ENCODE assay signal across 10 cellular contexts in genomic region chr6:27694547-27694874, GRCh38.
DNase-seq lines count a peak whose midpoint lies in the region; ATAC-seq and TF ChIP-seq lines count a peak whose summit lies in the region.
"Had no signal": no experiment of that assay in that cellular context is flagged by ENCODE, and none has a peak within 500 bp of the region (broad histone marks: within the 10 kb centered on the region; RNA-seq: fewer than 3 reads in every experiment).

No MANE protein-coding gene starts in this region.

- ATAC-seq in naive thymus-derived CD4-positive, alpha-beta T cell: no peak
- no peak for ATAC-seq in GM21825 (IDR thresholded peaks at IDR 0.05; ENCODE audit: unreplicated experiment)
- ATAC-seq: sciatic nerve had no signal

- BruUV-seq in mammary epithelial cell (replicated peaks; lab: Mats Ljungman, UMichigan): no TSS peak

- POLR2A ChIA-PET in CD8-positive, alpha-beta memory T cell (lab: Charles Lee): interaction anchor here (1.0 kb wide), 1 partner anchor 44 kb away, joined by 5 read pairs; no protein-coding TSS in a partner anchor
- POLR2A ChIA-PET in naive thymus-derived CD4-positive, alpha-beta T cell (lab: Charles Lee): interaction anchor here (1.0 kb wide), 1 partner anchor 517 kb away, joined by 4 read pairs; no protein-coding TSS in a partner anchor

- H3K4me3 Mint-ChIP-seq in CD8-positive, alpha-beta memory T cell: peak overlapping the region; percentile 93 to 98 (median 97)
- peak overlapping the region; percentile 89 to 99 (median 97) for H3K4me3 Mint-ChIP-seq in naive thymus-derived CD4-positive, alpha-beta T cell

- H3K4me2 ChIP-seq in mammary epithelial cell (ENCODE audit: insufficient read depth, low read depth, low read length): peak overlapping the region; percentile 78

- H3K36me3 ChIP-seq in CD8-positive, alpha-beta memory T cell (ENCODE audit: insufficient read depth, low read length): no peaks in the 10 kb centered on the region
- H3K36me3 ChIP-seq in HUES64 (ENCODE audit: insufficient read depth, low read length) (no peaks in the 10 kb centered on the region), mammary epithelial cell (ENCODE audit: insufficient read depth, low read length) (no peaks in the 10 kb centered on the region)
- no peaks in the 10 kb centered on the region for H3K36me3 ChIP-seq in naive thymus-derived CD4-positive, alpha-beta T cell (ENCODE audit: control insufficient read depth in 2 of 3, insufficient read depth in 3 of 3, low read length in 3 of 3)

- no peak for DNase-seq in CD8-positive, alpha-beta memory T cell
- DNase-seq in mammary epithelial cell (no peak), OCI-M1 (lab: John Stamatoyannopoulos, UW) (no peak), substantia nigra (lab: John Stamatoyannopoulos, UW) (no peak), cardiac septum (ENCODE audit: low spot score) (no peak)
- no peak for DNase-seq in naive thymus-derived CD4-positive, alpha-beta T cell
- DNase-seq: central memory CD4-positive, alpha-beta T cell had no signal

- peaks cover 0 to 10% (median 4%) of the 10 kb centered on the region in 3 donors for H3K36me3 Mint-ChIP-seq in CD8-positive, alpha-beta memory T cell
- H3K36me3 Mint-ChIP-seq in naive thymus-derived CD4-positive, alpha-beta T cell: peaks cover 3 to 8% (median 5%) of the 10 kb centered on the region in 5 donors

- H3K27ac ChIP-seq in CD8-positive, alpha-beta memory T cell (ENCODE audit: low read depth, low read length): peak overlapping the region; percentile 76
- no peak overlapping the region for H3K27ac ChIP-seq in HUES64 (ENCODE audit: low read depth, low read length)
- H3K27ac ChIP-seq in mammary epithelial cell (ENCODE audit: insufficient read depth, low read depth, low read length): peak overlapping the region; percentile 62
- peak overlapping the region; percentile 49 for H3K27ac ChIP-seq in naive thymus-derived CD4-positive, alpha-beta T cell (ENCODE audit: low read depth, low read length)
- H3K27ac ChIP-seq in substantia nigra (ENCODE audit: low read depth, low read length, poor library complexity, severe bottlenecking): no peak overlapping the region

- intact Hi-C loops in mammary epithelial cell (cut with micrococcal nuclease) (no loop called here), cardiac septum (cut with DNase I) (no loop called here)
- intact Hi-C loops in naive thymus-derived CD4-positive, alpha-beta T cell (cut with micrococcal nuclease): no loop called here

- CTCF ChIA-PET in CD8-positive, alpha-beta memory T cell (lab: Charles Lee): no interaction called here
- CTCF ChIA-PET in mammary epithelial cell (lab: Charles Lee; ENCODE audit: low non-redundant PET): no interaction called here
- CTCF ChIA-PET in naive thymus-derived CD4-positive, alpha-beta T cell (lab: Charles Lee): no interaction called here

- H2AFZ ChIP-seq in mammary epithelial cell (ENCODE audit: low read depth, low read length): peak overlapping the region; percentile 99

- peaks cover 28 to 44% (median 36%) of the 10 kb centered on the region in 3 donors for H3K4me1 Mint-ChIP-seq in CD8-positive, alpha-beta memory T cell
- peaks cover 15 to 35% (median 26%) of the 10 kb centered on the region in 7 donors for H3K4me1 Mint-ChIP-seq in naive thymus-derived CD4-positive, alpha-beta T cell

- TF ChIP-seq CTCF in mammary epithelial cell (conservative IDR thresholded peaks at IDR 0.05 in 1 of 2, IDR thresholded peaks at IDR 0.05 in 1 of 2; ENCODE audit: extremely low read depth in 1 of 2, insufficient read depth in 1 of 2, low read depth in 1 of 2, low read length in 2 of 2): no peak

- H3K9me3 Mint-ChIP-seq in CD8-positive, alpha-beta memory T cell: no peaks in the 10 kb centered on the region
- peaks cover 0 to 4% (median 0%) of the 10 kb centered on the region in 11 donors for H3K9me3 Mint-ChIP-seq in naive thymus-derived CD4-positive, alpha-beta T cell

- H3K9me3 ChIP-seq in CD8-positive, alpha-beta memory T cell (ENCODE audit: low read length): no peaks in the 10 kb centered on the region
- H3K9me3 ChIP-seq in HUES64 (ENCODE audit: insufficient read depth, low read depth, low read length): no peaks in the 10 kb centered on the region
- H3K9me3 ChIP-seq in mammary epithelial cell (replicated peaks; ENCODE audit: insufficient read depth, low read length): no peaks in the 10 kb centered on the region
- no peaks in the 10 kb centered on the region for H3K9me3 ChIP-seq in naive thymus-derived CD4-positive, alpha-beta T cell (ENCODE audit: control insufficient read depth in 2 of 3, low read length in 3 of 3)

- peaks cover 10% of the 10 kb centered on the region for H3K79me2 ChIP-seq in mammary epithelial cell (ENCODE audit: insufficient read depth, low read length)

- dilution Hi-C loops in mammary epithelial cell (cut with HindIII; ENCODE audit: low sequenced_read_pairs): no loop called here

- 49% methylated on average over 7 of the region's 7 CpGs for WGBS in HUES64
- 59% methylated on average over 7 of the region's 7 CpGs for WGBS in mammary epithelial cell (ENCODE audit: low coverage, missing lambda C conversion rate)

- peaks cover 0 to 5% of the 10 kb centered on the region in 2 donors for H3K27me3 Mint-ChIP-seq in CD8-positive, alpha-beta memory T cell
- peaks cover 0 to 6% (median 0%) of the 10 kb centered on the region in 5 donors for H3K27me3 Mint-ChIP-seq in naive thymus-derived CD4-positive, alpha-beta T cell

- peak overlapping the region; percentile 90 for H3K4me3 ChIP-seq in CD8-positive, alpha-beta memory T cell (ENCODE audit: low read length)
- H3K4me3 ChIP-seq in HUES64 (ENCODE audit: low read length) (peak overlapping the region; percentile 84), mammary epithelial cell (replicated peaks in 1 of 3; ENCODE audit: insufficient read depth in 1 of 3, low read depth in 2 of 3, low read length in 3 of 3) (peak overlapping the region; percentile 67 to 78 (median 77))
- H3K4me3 ChIP-seq in naive thymus-derived CD4-positive, alpha-beta T cell (ENCODE audit: low read length): peak overlapping the region; percentile 90

- H4K20me1 ChIP-seq in mammary epithelial cell (ENCODE audit: insufficient read depth, low read length): no peaks in the 10 kb centered on the region

- in situ Hi-C loops in mammary epithelial cell (cut with MboI; ENCODE audit: low sequenced_read_pairs in 2 of 2): no loop called here

- H3K4me1 ChIP-seq in CD8-positive, alpha-beta memory T cell (ENCODE audit: insufficient read depth, low read length): peaks cover 13% of the 10 kb centered on the region
- H3K4me1 ChIP-seq in HUES64 (ENCODE audit: insufficient read depth, low read length) (0 out of 2 replicates have a peak, but pooled peaks cover 3% of the 10 kb centered on the region), mammary epithelial cell (ENCODE audit: insufficient read depth, low read length) (peaks cover 4% of the 10 kb centered on the region)
- H3K4me1 ChIP-seq in naive thymus-derived CD4-positive, alpha-beta T cell (ENCODE audit: control insufficient read depth in 2 of 2, insufficient read depth in 2 of 2, low read length in 2 of 2): peaks cover 0 to 4% of the 10 kb centered on the region in 2 donors

- peak overlapping the region; percentile 71 for H3K9ac ChIP-seq in HUES64 (ENCODE audit: low read depth, low read length)
- peak overlapping the region; percentile 72 for H3K9ac ChIP-seq in mammary epithelial cell (ENCODE audit: insufficient read depth, low read length)

- H3K27me3 ChIP-seq in CD8-positive, alpha-beta memory T cell (ENCODE audit: insufficient read depth, low read length, poor library complexity, severe bottlenecking): no peaks in the 10 kb centered on the region
- no peaks in the 10 kb centered on the region for H3K27me3 ChIP-seq in HUES64 (ENCODE audit: insufficient read depth, low read length)
- H3K27me3 ChIP-seq in mammary epithelial cell (ENCODE audit: insufficient read depth, low read length): no peaks in the 10 kb centered on the region
- no peaks in the 10 kb centered on the region for H3K27me3 ChIP-seq in naive thymus-derived CD4-positive, alpha-beta T cell (ENCODE audit: control insufficient read depth in 2 of 2, insufficient read depth in 2 of 2, low read length in 2 of 2)

- peak overlapping the region in 7 of 8 donors; percentile 35 to 94 (median 89) for H3K27ac Mint-ChIP-seq in CD8-positive, alpha-beta memory T cell
- peak overlapping the region; percentile 58 to 91 (median 85) for H3K27ac Mint-ChIP-seq in naive thymus-derived CD4-positive, alpha-beta T cell

Comparison
In these comparisons a context has a peak if more than half of its experiments do, and no peak if none do; other contexts are left out.
1. H3K27ac ChIP-seq: peak in CD8-positive, alpha-beta memory T cell (single experiment), mammary epithelial cell (single experiment) and naive thymus-derived CD4-positive, alpha-beta T cell (single experiment); none in HUES64 (single experiment) and substantia nigra (single experiment).
2. Peak in every context shown above with its lines, with median percentiles within 50 percentile points of each other: H3K4me3 ChIP-seq.